Comparison of ENCODE assay signal across 22 cellular contexts in genomic region chr10:3217301-3217700, GRCh38. TPM values are rescaled to one million over a fixed set of nuclear protein-coding genes. Genes with fewer than 3 reads are reported as not detected.
A peak's percentile ranks its signal among the peaks of the same experiment; 100 is the strongest.
DNase-seq lines count a peak whose midpoint lies in the region; ATAC-seq and FAIRE-seq lines count a peak whose summit lies in the region.
"Had no signal": no experiment of that assay in that cellular context is flagged by ENCODE, and none has a peak within 500 bp of the region (broad histone marks: within the 10 kb centered on the region; RNA-seq: fewer than 3 reads in every experiment).

No MANE protein-coding gene starts in this region.

- H3K23ac ChIP-seq in mesenchymal stem cell (ENCODE audit: low read length in 2 of 2), result no peak overlapping the region

- H3K27ac ChIP-seq in epithelial cell of prostate (peak overlapping the region; percentile 15), mesenchymal stem cell (ENCODE audit: low read length, poor library complexity, severe bottlenecking) (no peak overlapping the region)
- H3K27ac ChIP-seq: heart left ventricle, RWPE1, suprapubic skin had no signal

- no peak overlapping the region for H3K9ac ChIP-seq in mesenchymal stem cell (ENCODE audit: low read length)

- H3K14ac ChIP-seq in mesenchymal stem cell (ENCODE audit: low read length in 2 of 2), result no peak overlapping the region

- no peak overlapping the region for H2BK120ac ChIP-seq in mesenchymal stem cell (ENCODE audit: low read depth, low read length)

- H3K4me1 ChIP-seq in mesenchymal stem cell (ENCODE audit: control insufficient read depth, insufficient read depth, low read depth, low read length), result peaks cover 4% of the 10 kb centered on the region
- H3K4me1 ChIP-seq: BE2C, suprapubic skin had no signal

- FAIRE-seq in RCC 7860 (lab: Jason Lieb, UNC), result peak; percentile 78
- FAIRE-seq: D721Med, endometrium, GM18507, GM19239 had no signal

- H2AK5ac ChIP-seq in mesenchymal stem cell (ENCODE audit: low read length, severe bottlenecking), result no peak overlapping the region

- no peaks in the 10 kb centered on the region for H3K36me3 ChIP-seq in mesenchymal stem cell (ENCODE audit: control insufficient read depth in 1 of 2, insufficient read depth in 2 of 2, low read depth in 1 of 2, low read length in 2 of 2)
- H3K36me3 ChIP-seq: BE2C, heart left ventricle, suprapubic skin had no signal

- H2BK12ac ChIP-seq in mesenchymal stem cell (ENCODE audit: low read length in 2 of 2), result no peak overlapping the region

- no peak for ATAC-seq in GM18498 (IDR thresholded peaks at IDR 0.05; ENCODE audit: unreplicated experiment)
- ATAC-seq: activated CD8-positive, alpha-beta T cell treated with anti-CD3 and anti-CD28 coated beads for 36 hours; activated naive CD8-positive, alpha-beta T cell treated with anti-CD3 and anti-CD28 coated beads, Interleukin-2, amount 50 U/mL, for 24 hours; activated T-cell treated with anti-CD3 and anti-CD28 coated beads, Interleukin-2, amount 50 U/mL, for 72 hours; heart left ventricle had no signal

- no peak overlapping the region for H3K4me3 ChIP-seq in mesenchymal stem cell (ENCODE audit: insufficient read depth in 1 of 2, low read depth in 1 of 2, low read length in 2 of 2)
- H3K4me3 ChIP-seq: heart left ventricle, suprapubic skin had no signal

- H3K4me2 ChIP-seq in mesenchymal stem cell (ENCODE audit: low read length, poor library complexity, severe bottlenecking), result no peak overlapping the region

- H4K8ac ChIP-seq in mesenchymal stem cell (ENCODE audit: low read length), result no peak overlapping the region

- H3K9me3 ChIP-seq in mesenchymal stem cell (ENCODE audit: control insufficient read depth, low read length), result no peaks in the 10 kb centered on the region
- H3K9me3 ChIP-seq: BE2C, heart left ventricle, suprapubic skin had no signal

- H4K91ac ChIP-seq in mesenchymal stem cell (ENCODE audit: low read length), result no peak overlapping the region

- WGBS in mesenchymal stem cell, result no CpG with 5 or more reads among the region's 2 CpGs

- no peak overlapping the region for H2AFZ ChIP-seq in mesenchymal stem cell (ENCODE audit: low read depth, low read length)

- no peak overlapping the region for H2BK5ac ChIP-seq in mesenchymal stem cell (ENCODE audit: low read depth, low read length, poor library complexity, severe bottlenecking)

- H3K27me3 ChIP-seq in mesenchymal stem cell (ENCODE audit: control insufficient read depth in 1 of 2, insufficient read depth in 1 of 2, low read length in 2 of 2), result peaks cover 0 to 5% of the 10 kb centered on the region in 2 experiments
- H3K27me3 ChIP-seq: BE2C, heart left ventricle, suprapubic skin had no signal

- H2BK15ac ChIP-seq in mesenchymal stem cell (ENCODE audit: low read depth, poor library complexity, severe bottlenecking), result no peak overlapping the region

- no peak overlapping the region for H3K18ac ChIP-seq in mesenchymal stem cell (ENCODE audit: low read depth in 1 of 2, low read length in 2 of 2)

- DNase-seq in Daoy (ENCODE audit: low read depth) (peak; percentile 27), RCC 7860 (ENCODE audit: low spot score) (peak; percentile 84), epithelial cell of prostate (ENCODE audit: low read depth, low spot score) (no peak), mesenchymal stem cell (peak; percentile 63), NCI-H748 (lab: John Stamatoyannopoulos, UW; ENCODE audit: unreplicated experiment) (no peak), T-helper 9 cell (no peak)
- DNase-seq in stimulated activated CD4-positive, alpha-beta T cell treated with anti-CD3 and anti-CD28 coated beads, Interleukin-4, amount 100 ng/mL, for 1 hour, result no peak
- DNase-seq: activated CD8-positive, alpha-beta T cell treated with anti-CD3 and anti-CD28 coated beads for 36 hours; activated naive CD8-positive, alpha-beta T cell treated with anti-CD3 and anti-CD28 coated beads, Interleukin-2, amount 50 U/mL, for 24 hours; activated T-cell treated with anti-CD3 and anti-CD28 coated beads, Interleukin-2, amount 50 U/mL, for 72 hours; BE2C; heart left ventricle; left cardiac atrium; stimulated activated CD4-positive, alpha-beta T cell treated with anti-CD3 and anti-CD28 coated beads, Interleukin-2, amount 100 ng/mL, for 48 hours; T-helper 1 cell had no signal

- no peaks in the 10 kb centered on the region for H3K79me1 ChIP-seq in mesenchymal stem cell (replicated peaks; ENCODE audit: low read length, poor library complexity, severe bottlenecking)

- H3K4ac ChIP-seq in mesenchymal stem cell (ENCODE audit: low read depth in 1 of 2, low read length in 2 of 2), result no peak overlapping the region

RNA-seq across cellular contexts. Expression of gene PITRM1, which starts 44.7 kb away (rescaled TPM):
- 37.8 and 43.3 TPM in 2 replicates for total RNA-seq in Daoy (2014; rRNA removed; shearing (Covaris generic))
- 53.6 TPM for polyA plus RNA-seq in mesenchymal stem cell (2013, experiment 1 of 2)
- 50.9 TPM for polyA plus RNA-seq in mesenchymal stem cell (2013, experiment 2 of 2)

Comparison
In these comparisons a context has a peak if more than half of its experiments do, and no peak if none do; other contexts are left out.
1. DNase-seq: peak in Daoy (single experiment), RCC 7860 (single experiment) and mesenchymal stem cell (single experiment); none in epithelial cell of prostate (single experiment), stimulated activated CD4-positive, alpha-beta T cell treated with anti-CD3 and anti-CD28 coated beads, Interleukin-4, amount 100 ng/mL, for 1 hour (single experiment), NCI-H748 (single experiment) and T-helper 9 cell (single experiment).